Comparison of ENCODE assay signal across 15 cellular contexts in the genomic region with DNA sequence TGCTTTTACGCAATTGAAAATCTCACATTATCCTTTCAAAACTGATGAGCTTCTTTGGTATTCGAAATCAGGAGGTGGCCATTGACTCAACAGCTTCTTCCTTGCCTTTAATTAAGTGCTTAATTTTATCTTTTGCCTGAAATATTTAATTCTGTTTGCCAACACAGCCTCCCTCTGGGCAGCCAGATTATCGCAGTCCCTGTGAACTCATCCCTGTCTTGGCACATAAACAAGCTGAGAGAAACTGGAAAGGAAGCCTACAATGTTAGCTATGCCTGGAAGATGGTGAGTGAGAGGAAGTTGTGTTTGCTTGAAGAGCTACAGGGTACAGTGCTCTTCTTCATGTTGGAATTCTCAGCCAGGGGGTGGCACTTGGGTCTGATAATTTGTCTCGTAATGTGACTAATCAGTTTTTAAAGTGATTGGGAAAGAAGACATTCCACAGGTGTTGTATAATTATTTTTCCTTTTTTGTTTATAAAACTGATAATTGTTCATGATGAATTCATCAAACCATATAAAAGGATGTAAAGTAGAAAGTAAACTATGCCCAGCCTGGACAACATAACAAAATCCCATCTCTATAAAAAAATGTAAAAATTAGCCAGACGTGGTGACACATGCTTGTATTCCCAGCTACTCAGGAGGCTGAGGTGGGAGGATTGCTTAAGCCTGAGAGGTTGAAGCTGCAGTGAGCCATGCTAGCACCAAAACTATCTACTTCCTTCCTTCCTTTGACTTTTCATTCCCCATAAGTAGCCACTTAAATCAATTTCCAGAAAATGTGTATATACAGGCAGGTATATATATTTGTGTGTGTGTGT.
DNase-seq lines count a peak whose midpoint lies in the region; ATAC-seq and TF ChIP-seq lines count a peak whose summit lies in the region.
"Had no signal": no experiment of that assay in that cellular context is flagged by ENCODE, and none has a peak within 500 bp of the region (broad histone marks: within the 10 kb centered on the region; RNA-seq: fewer than 3 reads in every experiment).

No MANE protein-coding gene starts in this region.

- no peaks in the 10 kb centered on the region for H3K27me3 Mint-ChIP-seq in nephron (ENCODE audit: low read depth)

- H3K27me3 ChIP-seq in ascending aorta, result no peaks in the 10 kb centered on the region

- H3K4me3 Mint-ChIP-seq in nephron, result no peak overlapping the region
- H3K4me3 Mint-ChIP-seq: CD14-positive monocyte; immature natural killer cell; naive thymus-derived CD8-positive, alpha-beta T cell had no signal

- TF ChIP-seq CTCF in nephron (IDR thresholded peaks at IDR 0.05; ENCODE audit: unreplicated experiment in 3 of 3) (peak in 1 of 3 experiments; percentile 9), ascending aorta (IDR thresholded peaks at IDR 0.05) (no peak)

- H3K27ac ChIP-seq in ascending aorta, result no peak overlapping the region

- intact Hi-C loops in ascending aorta (cut with DNase I), result no loop called here

- no peaks in the 10 kb centered on the region for H3K9me3 ChIP-seq in ascending aorta

- peaks cover 84% of the 10 kb centered on the region for H3K36me3 Mint-ChIP-seq in nephron (ENCODE audit: low read depth)
- H3K36me3 Mint-ChIP-seq: CD14-positive monocyte, immature natural killer cell had no signal

- H3K36me3 ChIP-seq in ascending aorta, result peaks cover 0 to 3% of the 10 kb centered on the region in 2 donors

- H3K27ac Mint-ChIP-seq in nephron, result peak overlapping the region; percentile 25 to 71 (median 62)
- H3K27ac Mint-ChIP-seq: immature natural killer cell had no signal

- no peak overlapping the region for H3K4me3 ChIP-seq in ascending aorta

- H3K9me3 Mint-ChIP-seq in nephron, result no peaks in the 10 kb centered on the region
- H3K9me3 Mint-ChIP-seq: CD14-positive monocyte; naive thymus-derived CD8-positive, alpha-beta T cell had no signal

- DNase-seq in Ammon's horn (ENCODE audit: low spot score), result peak; percentile 10
- DNase-seq in NCI-H226, result peak; percentile 31
- peak; percentile 12 for DNase-seq in fibroblast of gingiva (ENCODE audit: low read depth)
- no peak for DNase-seq in ascending aorta (ENCODE audit: low spot score in 2 of 2)
- no peak for DNase-seq in NCI-H748 (lab: John Stamatoyannopoulos, UW; ENCODE audit: unreplicated experiment)
- no peak for DNase-seq in Kasumi-1 (lab: John Stamatoyannopoulos, UW)
- DNase-seq: activated CD4-positive, alpha-beta T cell treated with anti-CD3 and anti-CD28 coated beads for 1 hour; caudate nucleus; immature natural killer cell; NCI-H1105 treated with DMSO at 0.1 percent for 48 hours; NCI-H774 had no signal

- no peak for ATAC-seq in GM21723 (IDR thresholded peaks at IDR 0.05; ENCODE audit: unreplicated experiment)
- ATAC-seq: naive thymus-derived CD8-positive, alpha-beta T cell had no signal

- H3K4me1 Mint-ChIP-seq in nephron, result peaks cover 40% of the 10 kb centered on the region
- H3K4me1 Mint-ChIP-seq: CD14-positive monocyte; immature natural killer cell; naive thymus-derived CD8-positive, alpha-beta T cell had no signal

- no peaks in the 10 kb centered on the region for H3K4me1 ChIP-seq in ascending aorta

Comparison
In these comparisons a context has a peak if more than half of its experiments do, and no peak if none do; other contexts are left out.
1. DNase-seq: peak in Ammon's horn (single experiment), NCI-H226 (single experiment) and fibroblast of gingiva (single experiment); none in ascending aorta (0 of 2), NCI-H748 (single experiment) and Kasumi-1 (0 of 2).